Comparison of ENCODE assay signal across 1 cellular context in genomic region chr20:57130160-57130772, GRCh38.
TF ChIP-seq lines count a peak whose summit lies in the region.

No MANE protein-coding gene starts in this region.

TF ChIP-seq in HepG2, 621 proteins besides CTCF, POLR2A, EP300 and RAD21 (continued from another document):
- TF ChIP-seq, protein P1, sequence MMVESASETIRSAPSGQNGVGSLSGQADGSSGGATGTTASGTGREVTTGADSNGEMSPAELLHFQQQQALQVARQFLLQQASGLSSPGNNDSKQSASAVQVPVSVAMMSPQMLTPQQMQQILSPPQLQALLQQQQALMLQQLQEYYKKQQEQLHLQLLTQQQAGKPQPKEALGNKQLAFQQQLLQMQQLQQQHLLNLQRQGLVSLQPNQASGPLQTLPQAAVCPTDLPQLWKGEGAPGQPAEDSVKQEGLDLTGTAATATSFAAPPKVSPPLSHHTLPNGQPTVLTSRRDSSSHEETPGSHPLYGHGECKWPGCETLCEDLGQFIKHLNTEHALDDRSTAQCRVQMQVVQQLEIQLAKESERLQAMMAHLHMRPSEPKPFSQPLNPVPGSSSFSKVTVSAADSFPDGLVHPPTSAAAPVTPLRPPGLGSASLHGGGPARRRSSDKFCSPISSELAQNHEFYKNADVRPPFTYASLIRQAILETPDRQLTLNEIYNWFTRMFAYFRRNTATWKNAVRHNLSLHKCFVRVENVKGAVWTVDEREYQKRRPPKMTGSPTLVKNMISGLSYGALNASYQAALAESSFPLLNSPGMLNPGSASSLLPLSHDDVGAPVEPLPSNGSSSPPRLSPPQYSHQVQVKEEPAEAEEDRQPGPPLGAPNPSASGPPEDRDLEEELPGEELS (CRISPR knock-in tag; IDR thresholded peaks at IDR 0.05): peak; percentile 68; the same call in 1 of the 2 replicates
- TF ChIP-seq, protein P2, sequence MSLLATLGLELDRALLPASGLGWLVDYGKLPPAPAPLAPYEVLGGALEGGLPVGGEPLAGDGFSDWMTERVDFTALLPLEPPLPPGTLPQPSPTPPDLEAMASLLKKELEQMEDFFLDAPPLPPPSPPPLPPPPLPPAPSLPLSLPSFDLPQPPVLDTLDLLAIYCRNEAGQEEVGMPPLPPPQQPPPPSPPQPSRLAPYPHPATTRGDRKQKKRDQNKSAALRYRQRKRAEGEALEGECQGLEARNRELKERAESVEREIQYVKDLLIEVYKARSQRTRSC (CRISPR knock-in tag; IDR thresholded peaks at IDR 0.05; ENCODE audit: low read depth): no peak
- TF ChIP-seq PBX3 (CRISPR knock-in tag; IDR thresholded peaks at IDR 0.05; ENCODE audit: borderline replicate concordance) (no peak), POLR2G (IDR thresholded peaks at IDR 0.05; ENCODE audit: low read depth, low read length) (no peak), RFXAP (CRISPR knock-in tag; IDR thresholded peaks at IDR 0.05; ENCODE audit: borderline replicate concordance) (no peak; the same call in 1 of the 2 replicates), MEIS1 (CRISPR knock-in tag; IDR thresholded peaks at IDR 0.05; ENCODE audit: borderline replicate concordance) (peak; percentile 61; the same call in 1 of the 2 replicates), ZFP37 (CRISPR knock-in tag; IDR thresholded peaks at IDR 0.05; ENCODE audit: borderline replicate concordance) (no peak), ZNF292 (CRISPR knock-in tag; IDR thresholded peaks at IDR 0.05; ENCODE audit: borderline replicate concordance, low read depth) (peak; percentile 90; the same call in 1 of the 2 replicates), ZFP41 (CRISPR knock-in tag; IDR thresholded peaks at IDR 0.05; ENCODE audit: borderline replicate concordance) (0 out of 2 replicates have a peak, but pooled peaks have one; percentile 27), HOXA5 (CRISPR knock-in tag; IDR thresholded peaks at IDR 0.05) (peak; percentile 85; the same call in 1 of the 2 replicates), NCOA1 (CRISPR knock-in tag; IDR thresholded peaks at IDR 0.05) (no peak), ZNF430 (CRISPR knock-in tag; IDR thresholded peaks at IDR 0.05) (peak; percentile 92), ZNF598 (CRISPR knock-in tag; IDR thresholded peaks at IDR 0.05; ENCODE audit: borderline replicate concordance) (peak; percentile 62; the same call in 1 of the 2 replicates), ZNF589 (CRISPR knock-in tag; conservative IDR thresholded peaks at IDR 0.05) (peak; percentile 95; the same call in 1 of the 2 replicates), SALL1 (CRISPR knock-in tag; IDR thresholded peaks at IDR 0.05) (peak; percentile 97), ZNF616 (CRISPR knock-in tag; IDR thresholded peaks at IDR 0.05; ENCODE audit: low read depth) (no peak), TFAP4 (IDR thresholded peaks at IDR 0.05; ENCODE audit: borderline replicate concordance, low read depth) (peak; percentile 78; the same call in 1 of the 2 replicates), GFI1 (CRISPR knock-in tag; IDR thresholded peaks at IDR 0.05; ENCODE audit: borderline replicate concordance) (no peak), ZNF674 (CRISPR knock-in tag; IDR thresholded peaks at IDR 0.05; ENCODE audit: low read depth) (no peak), MED8 (CRISPR knock-in tag; IDR thresholded peaks at IDR 0.05; ENCODE audit: insufficient replicate concordance) (no peak), ZNF530 (CRISPR knock-in tag; IDR thresholded peaks at IDR 0.05; ENCODE audit: low read depth) (no peak), SCMH1 (CRISPR knock-in tag; IDR thresholded peaks at IDR 0.05; ENCODE audit: borderline replicate concordance) (no peak), CEBPZ (IDR thresholded peaks at IDR 0.05; ENCODE audit: low read length) (no peak), ZNF572 (CRISPR knock-in tag; IDR thresholded peaks at IDR 0.05) (peak; percentile 91; the same call in 1 of the 2 replicates), NR2F2 (IDR thresholded peaks at IDR 0.05; ENCODE audit: borderline replicate concordance, low read depth) (no peak), UBTF (CRISPR knock-in tag; IDR thresholded peaks at IDR 0.05) (peak; percentile 62), IKZF1 (IDR thresholded peaks at IDR 0.05) (no peak), HOXA9 (CRISPR knock-in tag; IDR thresholded peaks at IDR 0.05; ENCODE audit: borderline replicate concordance) (0 out of 2 replicates have a peak, but pooled peaks have one; percentile 65), ZNF629 (CRISPR knock-in tag; conservative IDR thresholded peaks at IDR 0.05) (peak; percentile 38; the same call in 1 of the 2 replicates), KDM6A (CRISPR knock-in tag; IDR thresholded peaks at IDR 0.05; ENCODE audit: low read depth) (peak; percentile 88), ZNF260 (CRISPR knock-in tag; IDR thresholded peaks at IDR 0.05; ENCODE audit: borderline replicate concordance, low read depth) (no peak), YEATS4 (CRISPR knock-in tag; IDR thresholded peaks at IDR 0.05; ENCODE audit: borderline replicate concordance) (peak; percentile 58; the same call in 1 of the 2 replicates), BHLHE40 (IDR thresholded peaks at IDR 0.05; ENCODE audit: low read length) (peak; percentile 82; the same call in 1 of the 2 replicates), ZNF33A (CRISPR knock-in tag; IDR thresholded peaks at IDR 0.05; ENCODE audit: borderline replicate concordance) (peak; percentile 92; the same call in 1 of the 2 replicates), CHD2 (IDR thresholded peaks at IDR 0.05; ENCODE audit: low read depth, low read length) (no peak)
- TF ChIP-seq, protein P3, sequence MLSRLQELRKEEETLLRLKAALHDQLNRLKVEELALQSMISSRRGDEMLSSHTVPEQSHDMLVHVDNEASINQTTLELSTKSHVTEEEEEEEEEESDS (CRISPR knock-in tag; IDR thresholded peaks at IDR 0.05; ENCODE audit: borderline replicate concordance): no peak
- TF ChIP-seq, protein P4, sequence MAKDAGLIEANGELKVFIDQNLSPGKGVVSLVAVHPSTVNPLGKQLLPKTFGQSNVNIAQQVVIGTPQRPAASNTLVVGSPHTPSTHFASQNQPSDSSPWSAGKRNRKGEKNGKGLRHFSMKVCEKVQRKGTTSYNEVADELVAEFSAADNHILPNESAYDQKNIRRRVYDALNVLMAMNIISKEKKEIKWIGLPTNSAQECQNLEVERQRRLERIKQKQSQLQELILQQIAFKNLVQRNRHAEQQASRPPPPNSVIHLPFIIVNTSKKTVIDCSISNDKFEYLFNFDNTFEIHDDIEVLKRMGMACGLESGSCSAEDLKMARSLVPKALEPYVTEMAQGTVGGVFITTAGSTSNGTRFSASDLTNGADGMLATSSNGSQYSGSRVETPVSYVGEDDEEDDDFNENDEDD (CRISPR knock-in tag; IDR thresholded peaks at IDR 0.05; ENCODE audit: borderline replicate concordance): no peak
- TF ChIP-seq, protein P5, sequence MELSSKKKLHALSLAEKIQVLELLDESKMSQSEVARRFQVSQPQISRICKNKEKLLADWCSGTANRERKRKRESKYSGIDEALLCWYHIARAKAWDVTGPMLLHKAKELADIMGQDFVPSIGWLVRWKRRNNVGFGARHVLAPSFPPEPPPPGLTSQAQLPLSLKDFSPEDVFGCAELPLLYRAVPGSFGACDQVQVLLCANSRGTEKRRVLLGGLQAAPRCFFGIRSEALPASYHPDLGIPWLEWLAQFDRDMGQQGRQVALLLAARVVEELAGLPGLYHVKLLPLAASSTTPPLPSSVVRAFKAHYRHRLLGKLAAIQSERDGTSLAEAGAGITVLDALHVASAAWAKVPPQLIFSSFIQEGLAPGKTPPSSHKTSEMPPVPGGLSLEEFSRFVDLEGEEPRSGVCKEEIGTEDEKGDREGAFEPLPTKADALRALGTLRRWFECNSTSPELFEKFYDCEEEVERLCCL (CRISPR knock-in tag; IDR thresholded peaks at IDR 0.05; ENCODE audit: borderline replicate concordance): no peak
